Comparison of ENCODE assay signal across 1 cellular context in genomic region chr3:42013652-42014442, GRCh38.
TF ChIP-seq lines count a peak whose summit lies in the region.

No MANE protein-coding gene starts in this region.

TF ChIP-seq in HepG2, 621 proteins besides CTCF, POLR2A, EP300 and RAD21 (continued from another document and continues in another):
- TF ChIP-seq ZNF616 (CRISPR knock-in tag; IDR thresholded peaks at IDR 0.05; ENCODE audit: low read depth) (0 out of 2 replicates have a peak, but pooled peaks have one; percentile 30), BORCS8-MEF2B (CRISPR knock-in tag; IDR thresholded peaks at IDR 0.05) (no peak; the same call in 1 of the 2 replicates), MTF1 (CRISPR knock-in tag; IDR thresholded peaks at IDR 0.05) (0 out of 2 replicates have a peak, but pooled peaks have one; percentile 24), ZMYM3 (CRISPR knock-in tag; IDR thresholded peaks at IDR 0.05) (peak; percentile 38; the same call in 1 of the 2 replicates), ZNF777 (CRISPR knock-in tag; IDR thresholded peaks at IDR 0.05) (peak; percentile 56), MXD3 (CRISPR knock-in tag; IDR thresholded peaks at IDR 0.05) (peak; percentile 56; the same call in 1 of the 2 replicates), KLF16 (CRISPR knock-in tag; IDR thresholded peaks at IDR 0.05) (no peak), ZNF614 (CRISPR knock-in tag; IDR thresholded peaks at IDR 0.05; ENCODE audit: borderline replicate concordance) (no peak), UBTF (CRISPR knock-in tag; IDR thresholded peaks at IDR 0.05) (peak; percentile 48; the same call in 1 of the 2 replicates), YEATS4 (CRISPR knock-in tag; IDR thresholded peaks at IDR 0.05; ENCODE audit: borderline replicate concordance) (peak; percentile 46; the same call in 1 of the 2 replicates), TIGD3 (CRISPR knock-in tag; IDR thresholded peaks at IDR 0.05; ENCODE audit: borderline replicate concordance) (0 out of 2 replicates have a peak, but pooled peaks have one; percentile 68), ARID5B (CRISPR knock-in tag; IDR thresholded peaks at IDR 0.05) (peak; percentile 16; the same call in 1 of the 2 replicates), ZNF446 (CRISPR knock-in tag; IDR thresholded peaks at IDR 0.05) (0 out of 2 replicates have a peak, but pooled peaks have one; percentile 35), SMARCE1 (IDR thresholded peaks at IDR 0.05; ENCODE audit: borderline replicate concordance) (no peak), ZNF768 (CRISPR knock-in tag; IDR thresholded peaks at IDR 0.05) (peak; percentile 53; the same call in 1 of the 2 replicates), RARA (CRISPR knock-in tag; IDR thresholded peaks at IDR 0.05) (0 out of 2 replicates have a peak, but pooled peaks have one; percentile 17), NR0B2 (CRISPR knock-in tag; IDR thresholded peaks at IDR 0.05) (0 out of 2 replicates have a peak, but pooled peaks have one; percentile 20), CERS6 (CRISPR knock-in tag; IDR thresholded peaks at IDR 0.05) (peak; percentile 62; the same call in 1 of the 2 replicates), KDM5B (CRISPR knock-in tag; IDR thresholded peaks at IDR 0.05; ENCODE audit: borderline replicate concordance) (peak; percentile 78; the same call in 1 of the 2 replicates), ATF7-NPFF (CRISPR knock-in tag; IDR thresholded peaks at IDR 0.05; ENCODE audit: low read depth) (no peak), GZF1 (CRISPR knock-in tag; IDR thresholded peaks at IDR 0.05) (peak; percentile 15; the same call in 1 of the 2 replicates), HOXD1 (CRISPR knock-in tag; IDR thresholded peaks at IDR 0.05) (peak; percentile 40; the same call in 1 of the 2 replicates), RBFOX2 (IDR thresholded peaks at IDR 0.05; ENCODE audit: low read depth, low read length) (peak; percentile 71), NFAT5 (CRISPR knock-in tag; IDR thresholded peaks at IDR 0.05) (peak; percentile 66; the same call in 1 of the 2 replicates), CHCHD3 (CRISPR knock-in tag; IDR thresholded peaks at IDR 0.05) (0 out of 2 replicates have a peak, but pooled peaks have one; percentile 15), ARNT2 (CRISPR knock-in tag; IDR thresholded peaks at IDR 0.05; ENCODE audit: low read depth) (peak; percentile 42; the same call in 1 of the 2 replicates), ZFY (CRISPR knock-in tag; IDR thresholded peaks at IDR 0.05) (peak; percentile 75), REPIN1 (CRISPR knock-in tag; IDR thresholded peaks at IDR 0.05; ENCODE audit: borderline replicate concordance, low read depth) (no peak), HDAC1 (CRISPR knock-in tag; IDR thresholded peaks at IDR 0.05) (peak; percentile 29; the same call in 1 of the 2 replicates), PATZ1 (CRISPR knock-in tag; IDR thresholded peaks at IDR 0.05) (peak; percentile 49), ZNF772 (CRISPR knock-in tag; IDR thresholded peaks at IDR 0.05) (peak; percentile 20; the same call in 1 of the 2 replicates), CBFB (CRISPR knock-in tag; IDR thresholded peaks at IDR 0.05) (0 out of 2 replicates have a peak, but pooled peaks have one; percentile 20), ZNF883 (CRISPR knock-in tag; IDR thresholded peaks at IDR 0.05; ENCODE audit: not compliant biosample characterization) (no peak), CREB3 (CRISPR knock-in tag; IDR thresholded peaks at IDR 0.05) (0 out of 2 replicates have a peak, but pooled peaks have one; percentile 59), PHF8 (CRISPR knock-in tag; IDR thresholded peaks at IDR 0.05) (peak; percentile 48; the same call in 1 of the 2 replicates), SRY (CRISPR knock-in tag; IDR thresholded peaks at IDR 0.05) (peak; percentile 51; the same call in 1 of the 2 replicates), ZNF569 (CRISPR knock-in tag; IDR thresholded peaks at IDR 0.05; ENCODE audit: borderline replicate concordance) (no peak), KLF12 (CRISPR knock-in tag; IDR thresholded peaks at IDR 0.05; ENCODE audit: borderline replicate concordance) (0 out of 2 replicates have a peak, but pooled peaks have one; percentile 50), TFDP1 (CRISPR knock-in tag; IDR thresholded peaks at IDR 0.05; ENCODE audit: borderline replicate concordance) (peak; percentile 42; the same call in 1 of the 2 replicates), ZSCAN20 (CRISPR knock-in tag; IDR thresholded peaks at IDR 0.05; ENCODE audit: borderline replicate concordance) (0 out of 2 replicates have a peak, but pooled peaks have one; percentile 55), SAP130 (CRISPR knock-in tag; IDR thresholded peaks at IDR 0.05; ENCODE audit: low read depth) (peak; percentile 54)
